ENCODE assay signal across 25 cellular contexts in genomic region chr12:114407034-114407420, GRCh38. TPM values are rescaled to one million over a fixed set of nuclear protein-coding genes. Genes with fewer than 3 reads are reported as not detected.
DNase-seq lines count a peak whose midpoint lies in the region; ATAC-seq and TF ChIP-seq lines count a peak whose summit lies in the region.
"Had no signal": no experiment of that assay in that cellular context is flagged by ENCODE, and none has a peak within 500 bp of the region (broad histone marks: within the 10 kb centered on the region; RNA-seq: fewer than 3 reads in every experiment).

No MANE protein-coding gene starts in this region.

- 84% methylated on average over 7 of the region's 8 CpGs for WGBS in mammary epithelial cell (ENCODE audit: low coverage, missing lambda C conversion rate)
- 48% methylated on average over 8 of the region's 8 CpGs for WGBS in right cardiac atrium

- H3K27me3 ChIP-seq in breast epithelium (peaks cover 0 to 94% of the 10 kb centered on the region in 2 donors), mammary epithelial cell (ENCODE audit: insufficient read depth, low read length) (peaks cover 67% of the 10 kb centered on the region), right cardiac atrium (ENCODE audit: control insufficient read depth, insufficient read depth) (no peaks in the 10 kb centered on the region)

- no peaks in the 10 kb centered on the region for H4K20me1 ChIP-seq in mammary epithelial cell (ENCODE audit: insufficient read depth, low read length)

- DNase-seq in breast epithelium (ENCODE audit: low spot score in 2 of 2) (no peak), mammary epithelial cell (no peak), HFFc6 (no peak), right cardiac atrium (no peak), type B pancreatic cell (ENCODE audit: extremely low spot score, unreplicated experiment) (no peak), HUDEP-2 (lab: John Stamatoyannopoulos, UW; ENCODE audit: unreplicated experiment in 76 of 76) (no peak), cerebellar cortex (ENCODE audit: low spot score) (no peak)
- DNase-seq: activated CD4-positive, alpha-beta T cell treated with anti-CD3 and anti-CD28 coated beads, Interleukin-2, amount 10 ng/mL, durations not matched to agents 24 days and 14 days; activated effector memory CD4-positive, alpha-beta T cell treated with Interleukin-2 at 50 U/mL for 16 hours; adrenal gland; dermis blood vessel endothelial cell; KG1; left colon; NCI-H1694; SHP77 treated with DMSO at 0.1 percent for 48 hours; stimulated activated naive CD8-positive, alpha-beta T cell treated with anti-CD3 and anti-CD28 coated beads, Interleukin-15, Interleukin-2, amounts not matched to agents 100 U/mL and 50 U/mL, for 24 hours; T-cell had no signal

- no peak overlapping the region for H3K9ac ChIP-seq in mammary epithelial cell (ENCODE audit: insufficient read depth, low read length)
- H3K9ac ChIP-seq: BLaER1 treated with 17β-estradiol and CSF1 and Interleukin-3, amounts not matched to agents 10 nM and 100 nM; neural progenitor cell had no signal

- in situ Hi-C loops in mammary epithelial cell (cut with MboI; ENCODE audit: low sequenced_read_pairs in 2 of 2), result no loop called here

- H3K36me3 ChIP-seq in breast epithelium, result no peaks in the 10 kb centered on the region
- no peaks in the 10 kb centered on the region for H3K36me3 ChIP-seq in mammary epithelial cell (ENCODE audit: insufficient read depth, low read length)
- H3K36me3 ChIP-seq: adrenal gland; BLaER1 treated with 17β-estradiol and CSF1 and Interleukin-3, amounts not matched to agents 10 nM and 100 nM; neural progenitor cell; tibial nerve had no signal

- peak overlapping the region in 2 of 3 donors; percentile 53 to 74 for H3K4me3 ChIP-seq in breast epithelium
- no peak overlapping the region for H3K4me3 ChIP-seq in mammary epithelial cell (replicated peaks in 1 of 3; ENCODE audit: insufficient read depth in 1 of 3, low read depth in 2 of 3, low read length in 3 of 3)
- peak overlapping the region; percentile 83 for H3K4me3 ChIP-seq in right cardiac atrium (ENCODE audit: low read length)
- H3K4me3 ChIP-seq: adrenal gland; BLaER1 treated with 17β-estradiol and CSF1 and Interleukin-3, amounts not matched to agents 10 nM and 100 nM; neural progenitor cell; tibial nerve had no signal

- peak overlapping the region in 1 of 2 donors; percentile 93 for H3K27ac ChIP-seq in breast epithelium
- no peak overlapping the region for H3K27ac ChIP-seq in mammary epithelial cell (ENCODE audit: insufficient read depth, low read depth, low read length)
- H3K27ac ChIP-seq in right cardiac atrium (ENCODE audit: low read length), result peak overlapping the region; percentile 91
- H3K27ac ChIP-seq: adrenal gland; BLaER1 treated with 17β-estradiol and CSF1 and Interleukin-3, amounts not matched to agents 10 nM and 100 nM; neural progenitor cell; tibial nerve had no signal

- dilution Hi-C loops in mammary epithelial cell (cut with HindIII; ENCODE audit: low sequenced_read_pairs), result no loop called here

- peak overlapping the region; percentile 92 for H3K27ac Mint-ChIP-seq in HFFc6
- no peak overlapping the region for H3K27ac Mint-ChIP-seq in type B pancreatic cell
- H3K27ac Mint-ChIP-seq: activated CD4-positive, alpha-beta T cell treated with anti-CD3 and anti-CD28 coated beads, Interleukin-2, amount 10 ng/mL, durations not matched to agents 24 days and 14 days; neural progenitor cell; progenitor cell of endocrine pancreas; T-cell had no signal

- H3K27me3 Mint-ChIP-seq in HFFc6 (ENCODE audit: insufficient read depth) (peaks cover 14% of the 10 kb centered on the region), type B pancreatic cell (peaks cover 100% of the 10 kb centered on the region)

- H3K4me2 ChIP-seq in mammary epithelial cell (ENCODE audit: insufficient read depth, low read depth, low read length), result no peak overlapping the region
- H3K4me2 ChIP-seq: BLaER1 treated with 17β-estradiol and CSF1 and Interleukin-3, amounts not matched to agents 10 nM and 100 nM; neural progenitor cell had no signal

- H3K36me3 Mint-ChIP-seq in HFFc6 (ENCODE audit: low read depth) (peaks cover 45% of the 10 kb centered on the region), type B pancreatic cell (peaks cover under 1% of the 10 kb centered on the region)
- H3K36me3 Mint-ChIP-seq: neural progenitor cell, T-cell had no signal

- H3K4me1 Mint-ChIP-seq in HFFc6 (ENCODE audit: low read depth), result peaks cover 33% of the 10 kb centered on the region
- H3K4me1 Mint-ChIP-seq in type B pancreatic cell (ENCODE audit: unreplicated experiment), result peaks cover 4% of the 10 kb centered on the region
- H3K4me1 Mint-ChIP-seq: activated CD4-positive, alpha-beta T cell treated with anti-CD3 and anti-CD28 coated beads, Interleukin-2, amount 10 ng/mL, durations not matched to agents 24 days and 14 days had no signal

- ATAC-seq in right cardiac atrium, result no peak
- ATAC-seq in GM19395 (IDR thresholded peaks at IDR 0.05; ENCODE audit: unreplicated experiment), result no peak
- ATAC-seq: left colon; stimulated activated naive CD8-positive, alpha-beta T cell treated with anti-CD3 and anti-CD28 coated beads, Interleukin-15, Interleukin-2, amounts not matched to agents 100 U/mL and 50 U/mL, for 24 hours; T-cell had no signal

- no peak overlapping the region for H2AFZ ChIP-seq in mammary epithelial cell (ENCODE audit: low read depth, low read length)
- H2AFZ ChIP-seq: neural progenitor cell had no signal

- TF ChIP-seq CTCF in breast epithelium (IDR thresholded peaks at IDR 0.05), result no peak
- no peak for TF ChIP-seq CTCF in mammary epithelial cell (conservative IDR thresholded peaks at IDR 0.05 in 1 of 2, IDR thresholded peaks at IDR 0.05 in 1 of 2; ENCODE audit: extremely low read depth in 1 of 2, insufficient read depth in 1 of 2, low read depth in 1 of 2, low read length in 2 of 2)
- TF ChIP-seq CTCF in HFFc6 (IDR thresholded peaks at IDR 0.05), result no peak
- TF ChIP-seq CTCF in type B pancreatic cell (conservative IDR thresholded peaks at IDR 0.05), result no peak

- intact Hi-C loops in breast epithelium (cut with DNase I; ENCODE audit: low total_unique reads), result no loop called here
- intact Hi-C loops in mammary epithelial cell (cut with micrococcal nuclease), result no loop called here
- intact Hi-C loops in right cardiac atrium (cut with DNase I), result loop anchor here in 2 of 4 donors (5.0 kb wide), 1 partner anchor 35 kb away; no protein-coding TSS in a partner anchor

- H3K79me2 ChIP-seq in mammary epithelial cell (ENCODE audit: insufficient read depth, low read length), result no peaks in the 10 kb centered on the region

- no peaks in the 10 kb centered on the region for H3K9me3 ChIP-seq in breast epithelium
- no peaks in the 10 kb centered on the region for H3K9me3 ChIP-seq in mammary epithelial cell (replicated peaks; ENCODE audit: insufficient read depth, low read length)
- no peaks in the 10 kb centered on the region for H3K9me3 ChIP-seq in right cardiac atrium (ENCODE audit: control insufficient read depth, low read length)
- H3K9me3 ChIP-seq: adrenal gland, tibial nerve had no signal

- no TSS peak for BruUV-seq in mammary epithelial cell (replicated peaks; lab: Mats Ljungman, UMichigan)

- peak overlapping the region; percentile 99 for H3K4me3 Mint-ChIP-seq in HFFc6
- peak overlapping the region; percentile 79 for H3K4me3 Mint-ChIP-seq in type B pancreatic cell
- H3K4me3 Mint-ChIP-seq: activated CD4-positive, alpha-beta T cell treated with anti-CD3 and anti-CD28 coated beads, Interleukin-2, amount 10 ng/mL, durations not matched to agents 24 days and 14 days; neural progenitor cell had no signal

- TF ChIP-seq POLR2A in breast epithelium (IDR thresholded peaks at IDR 0.05), result no peak

- H3K9me3 Mint-ChIP-seq in HFFc6 (no peaks in the 10 kb centered on the region), type B pancreatic cell (no peaks in the 10 kb centered on the region)
- H3K9me3 Mint-ChIP-seq: neural progenitor cell had no signal

- CTCF ChIA-PET in mammary epithelial cell (lab: Charles Lee; ENCODE audit: low non-redundant PET), result no interaction called here

- no peaks in the 10 kb centered on the region for H3K4me1 ChIP-seq in breast epithelium
- no peaks in the 10 kb centered on the region for H3K4me1 ChIP-seq in mammary epithelial cell (ENCODE audit: insufficient read depth, low read length)
- no peaks in the 10 kb centered on the region for H3K4me1 ChIP-seq in right cardiac atrium (ENCODE audit: control insufficient read depth, insufficient read depth, low read length)
- H3K4me1 ChIP-seq: adrenal gland; BLaER1 treated with 17β-estradiol and CSF1 and Interleukin-3, amounts not matched to agents 10 nM and 100 nM had no signal

RNA-seq across cellular contexts. Expression of gene TBX5, which starts 1.1 kb away (rescaled TPM):
- 10 to 100 TPM in 1 of 3 donors, 1 to 10 TPM in 2; 2.2 to 10.2 (median 6.2) TPM for total RNA-seq in breast epithelium
- total RNA-seq in mammary epithelial cell, result not detected
- polyA plus RNA-seq in mammary epithelial cell, result not detected
- polyA minus RNA-seq in mammary epithelial cell, result not detected
- 10 to 100 TPM; 20.7 to 27.8 (median 24.3) TPM for total RNA-seq in HFFc6 (2021; fragmentation: NEBNext Ultra II Directional; extraction: Animal tissue kit (Norgen Biotek cat#: 25700))
- 100 to 1,000 TPM; 181 to 275 (median 191) TPM for total RNA-seq in right cardiac atrium
- polyA plus RNA-seq in right cardiac atrium, result 97.3 TPM
- 1.4 and 10.7 TPM in 2 replicates for total RNA-seq in type B pancreatic cell (ENCODE audit: low replicate concordance)
- total RNA-seq: A172; activated CD4-positive, alpha-beta T cell treated with anti-CD3 and anti-CD28 coated beads, Interleukin-2, amount 10 ng/mL, durations not matched to agents 24 days and 14 days; bronchial epithelial cell; dermis blood vessel endothelial cell; G401; left colon; progenitor cell of endocrine pancreas; tibial nerve had no signal

Comparison
In these comparisons a context has a peak if more than half of its experiments do, and no peak if none do; other contexts are left out.
1. H3K4me3 ChIP-seq: peak in breast epithelium (2 of 3) and right cardiac atrium (single experiment); none in mammary epithelial cell (0 of 3).
2. RNA of gene TBX5, which starts 1.1 kb away (total RNA-seq): 181 to 275 TPM in right cardiac atrium; 20.7 to 27.8 TPM in HFFc6, 1.4 to 10.7 TPM in type B pancreatic cell, 2.2 to 10.2 TPM in breast epithelium and not detected in mammary epithelial cell; every median in the first group is over 4 times any median in the second.